ENCODE assay signal across 8 cellular contexts in genomic region chr14:73825551-73826188, GRCh38. TPM values are rescaled to one million over a fixed set of nuclear protein-coding genes. Genes with fewer than 3 reads are reported as not detected.
DNase-seq lines count a peak whose midpoint lies in the region; ATAC-seq and TF ChIP-seq lines count a peak whose summit lies in the region.

No MANE protein-coding gene starts in this region.

- no peaks in the 10 kb centered on the region for H3K36me3 Mint-ChIP-seq in CD4-positive, alpha-beta T cell (ENCODE audit: low read depth)

- no peak overlapping the region for H3K4me3 Mint-ChIP-seq in CD4-positive, alpha-beta T cell

- no peak overlapping the region for H3K4me3 ChIP-seq in gastrocnemius medialis

- no peaks in the 10 kb centered on the region for H3K9me3 ChIP-seq in CD4-positive, alpha-beta T cell (ENCODE audit: control insufficient read depth, low read length)
- no peaks in the 10 kb centered on the region for H3K9me3 ChIP-seq in gastrocnemius medialis

- no peaks in the 10 kb centered on the region for H3K9me3 Mint-ChIP-seq in CD4-positive, alpha-beta T cell

- in situ Hi-C loops in gastrocnemius medialis (cut with MboI; ENCODE audit: low sequenced_read_pairs in 4 of 4): loop anchor here (5.0 to 25.0 kb wide), 4 partner anchors 91 to 313 kb away; no protein-coding TSS in a partner anchor

- TF ChIP-seq POLR2A in gastrocnemius medialis (IDR thresholded peaks at IDR 0.05): no peak

- intact Hi-C loops in CD4-positive, alpha-beta T cell (cut with DNase I, micrococcal nuclease): loop anchor here (1.0 to 2.0 kb wide), 3 partner anchors 41 to 97 kb away; no protein-coding TSS in a partner anchor
- intact Hi-C loops in gastrocnemius medialis (cut with DNase I; ENCODE audit: low total_unique reads): loop anchor here (1.0 to 2.0 kb wide), 3 partner anchors 29 to 190 kb away; no protein-coding TSS in a partner anchor

- H3K27me3 Mint-ChIP-seq in CD4-positive, alpha-beta T cell: no peaks in the 10 kb centered on the region

- H3K36me3 ChIP-seq in gastrocnemius medialis: no peaks in the 10 kb centered on the region

- no peaks in the 10 kb centered on the region for H3K27me3 ChIP-seq in CD4-positive, alpha-beta T cell (ENCODE audit: control insufficient read depth, insufficient read depth, low read length)
- no peaks in the 10 kb centered on the region for H3K27me3 ChIP-seq in gastrocnemius medialis

- CTCF ChIA-PET in CD4-positive, alpha-beta T cell (lab: Charles Lee): interaction anchor here (0.6 to 6.6 kb wide), 14 partner anchors 12 to 110 kb away, joined by 3 to 68 read pairs (median 5); a partner anchor contains a TSS

- peaks cover 3 to 7% of the 10 kb centered on the region in 2 donors for H3K4me1 ChIP-seq in gastrocnemius medialis

- no peaks in the 10 kb centered on the region for H3K4me1 Mint-ChIP-seq in CD4-positive, alpha-beta T cell (ENCODE audit: low read depth)

- DNase-seq in CD4-positive, alpha-beta T cell: peak; percentile 62 to 80 (median 72)
- peak; percentile 13 for DNase-seq in NCI-H187 treated with DMSO at 0.1 percent for 48 hours (lab: John Stamatoyannopoulos, UW)
- peak; percentile 69 for DNase-seq in T-helper 9 cell
- peak in 57 of 58 donors; percentile 2 to 89 (median 52) for DNase-seq in anterior cingulate cortex (lab: John Stamatoyannopoulos, UW)
- peak; percentile 85 for DNase-seq in hepatic stellate cell (ENCODE audit: low spot score)
- peak; percentile 82 to 88 for DNase-seq in gastrocnemius medialis

- POLR2A ChIA-PET in CD4-positive, alpha-beta T cell (lab: Charles Lee): interaction anchor here (0.5 to 2.3 kb wide), 8 partner anchors 27 to 96 kb away, joined by 3 to 17 read pairs (median 4); a partner anchor contains a TSS

- ATAC-seq in CD4-positive, alpha-beta T cell (ENCODE audit: poor library complexity): peak; percentile 99
- ATAC-seq in GM21723 (IDR thresholded peaks at IDR 0.05; ENCODE audit: unreplicated experiment) (peak; percentile 64), gastrocnemius medialis (peak; percentile 93 to 97), HG03108 (IDR thresholded peaks at IDR 0.05; ENCODE audit: unreplicated experiment) (no peak)

- no peak overlapping the region for H3K27ac Mint-ChIP-seq in CD4-positive, alpha-beta T cell

- H3K27ac ChIP-seq in CD4-positive, alpha-beta T cell (ENCODE audit: low read depth, low read length): no peak overlapping the region
- no peak overlapping the region for H3K27ac ChIP-seq in gastrocnemius medialis

- TF ChIP-seq CTCF in CD4-positive, alpha-beta T cell (IDR thresholded peaks at IDR 0.05): peak; percentile 95
- TF ChIP-seq CTCF in gastrocnemius medialis (IDR thresholded peaks at IDR 0.05 in 4 of 5, conservative IDR thresholded peaks at IDR 0.05 in 1 of 5): peak; percentile 91 to 96 (median 93)

RNA-seq across cellular contexts. Expression of gene PTGR2, which starts 26.0 kb away (rescaled TPM):
- total RNA-seq in CD4-positive, alpha-beta T cell: 1 to 10 TPM in 1 of 2 experiments, under 1 TPM in 1; 0.70 to 1.1 TPM
- total RNA-seq in gastrocnemius medialis: 10 to 100 TPM in 2 of 4 donors, 1 to 10 TPM in 2; 5.6 to 15.7 (median 9.9) TPM

Comparison
In these comparisons a context has a peak if more than half of its experiments do, and no peak if none do; other contexts are left out.
1. DNase-seq: peak in every context shown above with its lines; median percentile 85 in hepatic stellate cell; 85 in gastrocnemius medialis; 72 in CD4-positive, alpha-beta T cell; 69 in T-helper 9 cell; 52 in anterior cingulate cortex; 13 in NCI-H187 treated with DMSO at 0.1 percent for 48 hours.